ENCODE assay signal across 10 cellular contexts in genomic region chr11:93895106-93895862, GRCh38. TPM values are rescaled to one million over a fixed set of nuclear protein-coding genes. Genes with fewer than 3 reads are reported as not detected.
DNase-seq lines count a peak whose midpoint lies in the region; TF ChIP-seq lines count a peak whose summit lies in the region.
"Had no signal": no experiment of that assay in that cellular context is flagged by ENCODE, and none has a peak within 500 bp of the region (broad histone marks: within the 10 kb centered on the region; RNA-seq: fewer than 3 reads in every experiment).

No MANE protein-coding gene starts in this region.

- TF ChIP-seq POLR2A in suprapubic skin (IDR thresholded peaks at IDR 0.05): no peak

- H3K36me3 ChIP-seq in suprapubic skin: no peaks in the 10 kb centered on the region
- H3K36me3 ChIP-seq: BLaER1 treated with 17β-estradiol and CSF1 and Interleukin-3, amounts not matched to agents 10 nM and 100 nM had no signal

- no peak overlapping the region for H3K27ac Mint-ChIP-seq in brain

- H3K9me3 ChIP-seq in suprapubic skin: no peaks in the 10 kb centered on the region

- H3K27me3 Mint-ChIP-seq in brain: peaks cover 12% of the 10 kb centered on the region

- no peak overlapping the region for H3K27ac ChIP-seq in suprapubic skin
- H3K27ac ChIP-seq: BLaER1 treated with 17β-estradiol and CSF1 and Interleukin-3, amounts not matched to agents 10 nM and 100 nM had no signal

- no peak for TF ChIP-seq EP300 in suprapubic skin (IDR thresholded peaks at IDR 0.05)

- WGBS in suprapubic skin: 53% methylated on average over 5 of the region's 5 CpGs

- H3K36me3 Mint-ChIP-seq in brain: no peaks in the 10 kb centered on the region

- DNase-seq in NCI-H2107 treated with DMSO at 0.1 percent for 48 hours (lab: John Stamatoyannopoulos, UW; ENCODE audit: unreplicated experiment) (peak; percentile 28), NCI-H2107 (lab: John Stamatoyannopoulos, UW) (no peak), HEK293T (ENCODE audit: extremely low spot score) (peak; percentile 41), NCI-H226 (peak; percentile 57), inferior parietal cortex (ENCODE audit: extremely low spot score) (peak; percentile 78), suprapubic skin (ENCODE audit: low spot score in 2 of 2) (no peak)
- DNase-seq in activated CD8-positive, alpha-beta memory T cell treated with anti-CD3 and anti-CD28 coated beads, Interleukin-2, amount 50 U/mL, for 4 hours: no peak
- DNase-seq: activated T-cell treated with anti-CD3 and anti-CD28 coated beads, Interleukin-2, amount 50 U/mL, for 4 hours had no signal

- no peaks in the 10 kb centered on the region for H3K4me1 ChIP-seq in suprapubic skin
- H3K4me1 ChIP-seq: BLaER1 treated with 17β-estradiol and CSF1 and Interleukin-3, amounts not matched to agents 10 nM and 100 nM had no signal

- POLR2A ChIA-PET in HEK293T (lab: Yijun Ruan, JAX): interaction anchor here (1.0 kb wide), 1 partner anchor 111 kb away, joined by 3 read pairs; the partner anchor contains the start of gene MED17

- peaks cover 7% of the 10 kb centered on the region for H3K27me3 ChIP-seq in suprapubic skin
- H3K27me3 ChIP-seq: BLaER1 treated with 17β-estradiol and CSF1 and Interleukin-3, amounts not matched to agents 10 nM and 100 nM had no signal

- CTCF ChIA-PET in HEK293T (lab: Yijun Ruan, JAX): interaction anchor here (0.5 to 2.3 kb wide), 21 partner anchors 9 to 1050 kb away, joined by 3 to 11 read pairs (median 3); partner anchors contain the start of gene C11orf97

- H3K4me3 ChIP-seq in suprapubic skin: no peak overlapping the region
- H3K4me3 ChIP-seq: BLaER1 treated with 17β-estradiol and CSF1 and Interleukin-3, amounts not matched to agents 10 nM and 100 nM had no signal

- H3K4me3 Mint-ChIP-seq in brain: no peak overlapping the region
- H3K4me3 Mint-ChIP-seq: activated T-cell treated with anti-CD3 and anti-CD28 coated beads, Interleukin-2, amount 50 U/mL, for 4 hours had no signal

- TF ChIP-seq CTCF in brain (conservative IDR thresholded peaks at IDR 0.05) (peak; percentile 80 to 82), suprapubic skin (IDR thresholded peaks at IDR 0.05) (peak; percentile 12 to 56)

- H3K4me1 Mint-ChIP-seq in brain: no peaks in the 10 kb centered on the region

- H3K9me3 Mint-ChIP-seq in brain: peaks cover 0 to 5% (median 3%) of the 10 kb centered on the region in 5 experiments

TF ChIP-seq in HEK293T, 16 proteins besides CTCF, POLR2A, EP300 and RAD21:
- no peak for TF ChIP-seq SP1 (IDR thresholded peaks at IDR 0.05)
- TF ChIP-seq FOXA1 (IDR thresholded peaks at IDR 0.05): no peak
- no peak for TF ChIP-seq HDGF (IDR thresholded peaks at IDR 0.05; ENCODE audit: borderline replicate concordance)
- TF ChIP-seq TARDBP (IDR thresholded peaks at IDR 0.05): no peak
- TF ChIP-seq NFRKB (IDR thresholded peaks at IDR 0.05): no peak
- TF ChIP-seq CTBP1 (IDR thresholded peaks at IDR 0.05; ENCODE audit: borderline replicate concordance): no peak
- no peak for TF ChIP-seq LEF1 (IDR thresholded peaks at IDR 0.05; ENCODE audit: borderline replicate concordance)
- no peak for TF ChIP-seq ZNF384 (IDR thresholded peaks at IDR 0.05)
- no peak for TF ChIP-seq PKNOX1 (IDR thresholded peaks at IDR 0.05)
- no peak for TF ChIP-seq FOXM1 (IDR thresholded peaks at IDR 0.05; ENCODE audit: borderline replicate concordance)
- TF ChIP-seq BHLHE40 (IDR thresholded peaks at IDR 0.05; ENCODE audit: borderline replicate concordance): no peak
- no peak for TF ChIP-seq ELF4 (IDR thresholded peaks at IDR 0.05)
- no peak for TF ChIP-seq FOXK2 (IDR thresholded peaks at IDR 0.05)
- TF ChIP-seq L3MBTL2 (conservative IDR thresholded peaks at IDR 0.05): no peak
- TF ChIP-seq SUZ12 (IDR thresholded peaks at IDR 0.05): no peak
- TF ChIP-seq ARNT (IDR thresholded peaks at IDR 0.05): no peak

RNA-seq across cellular contexts. Expression of gene VSTM5, which starts 44.9 kb away (rescaled TPM):
- polyA plus RNA-seq in brain (ENCODE audit: insufficient read depth, low read depth, low replicate concordance): 2.1 TPM
- under 1 TPM in 2 of 4 donors, not detected in 2; 0.16 to 0.68 TPM for total RNA-seq in suprapubic skin
- total RNA-seq: activated T-cell treated with anti-CD3 and anti-CD28 coated beads, Interleukin-2, amount 50 U/mL, for 4 hours had no signal

Comparison
In these comparisons a context has a peak if more than half of its experiments do, and no peak if none do; other contexts are left out.
1. DNase-seq: peak in NCI-H2107 treated with DMSO at 0.1 percent for 48 hours (single experiment), HEK293T (single experiment), NCI-H226 (single experiment) and inferior parietal cortex (single experiment); none in NCI-H2107 (single experiment), suprapubic skin (0 of 2) and activated CD8-positive, alpha-beta memory T cell treated with anti-CD3 and anti-CD28 coated beads, Interleukin-2, amount 50 U/mL, for 4 hours (single experiment).